ENCODE assay signal across 31 cellular contexts in the genomic region with DNA sequence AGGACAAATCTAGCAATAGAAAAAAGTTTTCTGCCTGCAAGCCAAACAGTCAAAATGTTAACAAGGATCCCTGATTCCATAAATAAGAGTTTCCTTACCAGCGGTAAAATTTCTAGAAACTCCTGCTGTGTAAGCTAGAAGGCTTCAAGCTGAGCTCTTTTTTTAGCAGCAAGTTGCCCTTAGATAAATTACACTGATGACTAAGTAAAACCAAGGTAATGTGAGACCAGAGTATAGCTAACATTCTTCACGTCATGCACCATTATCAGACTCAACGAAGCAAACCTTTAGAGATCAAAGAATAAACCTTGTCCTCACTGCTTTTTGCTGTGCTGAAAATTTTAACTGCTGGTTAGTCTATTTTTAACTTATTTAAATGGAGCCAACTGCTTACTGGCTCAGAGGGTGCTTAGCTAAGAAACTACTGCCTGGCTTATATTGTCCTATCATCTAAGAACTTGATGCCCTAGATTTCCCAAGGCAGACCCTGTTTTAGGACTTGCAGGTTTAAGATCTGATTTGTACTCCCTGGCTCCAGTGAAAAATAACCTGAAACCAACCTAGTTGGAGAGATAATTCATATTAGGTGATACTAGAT.
DNase-seq lines count a peak whose midpoint lies in the region; ATAC-seq and TF ChIP-seq lines count a peak whose summit lies in the region.
"Had no signal": no experiment of that assay in that cellular context is flagged by ENCODE, and none has a peak within 500 bp of the region (broad histone marks: within the 10 kb centered on the region; RNA-seq: fewer than 3 reads in every experiment).

No MANE protein-coding gene starts in this region.

- ATAC-seq in psoas muscle, result peak; percentile 80 to 93 (median 86)
- ATAC-seq: activated T-cell treated with anti-CD3 and anti-CD28 coated beads, Interleukin-2, amount 50 U/mL, for 72 hours; CD8-positive, alpha-beta T cell; effector memory CD8-positive, alpha-beta T cell; left lobe of liver; naive thymus-derived CD4-positive, alpha-beta T cell; WTC11 had no signal

- intact Hi-C loops in psoas muscle (cut with DNase I) (loop anchor here in 1 of 2 donors (5.0 kb wide), 1 partner anchor 77 kb away; no protein-coding TSS in a partner anchor), posterior cingulate gyrus (cut with DNase I) (no loop called here)

- peak overlapping the region; percentile 48 for H3K27ac ChIP-seq in psoas muscle
- H3K27ac ChIP-seq: heart left ventricle, transverse colon had no signal

- H3K4me3 ChIP-seq in psoas muscle, result peak overlapping the region; percentile 43
- H3K4me3 ChIP-seq: heart left ventricle, MG63, transverse colon had no signal

- no peaks in the 10 kb centered on the region for H3K9me3 ChIP-seq in psoas muscle
- H3K9me3 ChIP-seq: MG63 had no signal

- 13 to 36% (median 16%) methylated on average over 3 of the region's 3 CpGs for WGBS in psoas muscle, 3 donors

- no peaks in the 10 kb centered on the region for H3K36me3 ChIP-seq in psoas muscle (ENCODE audit: insufficient read depth in 1 of 2, low read depth in 1 of 2)
- H3K36me3 ChIP-seq: heart left ventricle, MG63, transverse colon had no signal

- no peak for TF ChIP-seq CTCF in psoas muscle (IDR thresholded peaks at IDR 0.05)

- no peaks in the 10 kb centered on the region for H3K27me3 ChIP-seq in psoas muscle (ENCODE audit: insufficient read depth in 3 of 3, low read length in 2 of 3)
- H3K27me3 ChIP-seq: heart left ventricle, MG63, transverse colon had no signal

- DNase-seq in NCI-H1417 (lab: John Stamatoyannopoulos, UW) (peak in 2 of 3 experiments; percentile 11 to 43), NCI-H1417 treated with DMSO at 0.1 percent for 48 hours (lab: John Stamatoyannopoulos, UW) (no peak), NCI-H2081 treated with DMSO at 0.1 percent for 48 hours (lab: John Stamatoyannopoulos, UW) (peak; percentile 4), brain pericyte (ENCODE audit: low read depth, low spot score) (peak; percentile 53), psoas muscle (no peak), LoVo (ENCODE audit: low spot score) (no peak), posterior cingulate gyrus (no peak), GDM1 (lab: John Stamatoyannopoulos, UW) (no peak)
- DNase-seq: activated CD4-positive, alpha-beta T cell treated with anti-CD3 and anti-CD28 coated beads, Interleukin-2, amount 10 ng/mL, durations not matched to agents 7 days and 5 days; activated naive CD4-positive, alpha-beta T cell treated with Interleukin-2 at 50 U/mL for 16 hours; activated T-cell treated with anti-CD3 and anti-CD28 coated beads, Interleukin-2, amount 50 U/mL, for 72 hours; AML-193; CD8-positive, alpha-beta T cell; cortex of kidney; effector memory CD8-positive, alpha-beta T cell; foreskin fibroblast; GF-D8; heart left ventricle; MG63; naive thymus-derived CD4-positive, alpha-beta T cell; NCI-H1105 treated with DMSO at 0.1 percent for 48 hours; NCI-H2029 treated with DMSO at 0.1 percent for 48 hours; NCI-H510A; occipital lobe; SHP77 treated with DMSO at 0.1 percent for 48 hours; stimulated activated CD4-positive, alpha-beta T cell treated with anti-CD3 and anti-CD28 coated beads, Interleukin-12 subunit alpha, Interleukin-12 subunit beta, amount 100 ng/mL, for 4 hours; stimulated activated CD4-positive, alpha-beta T cell treated with anti-CD3 and anti-CD28 coated beads, Interleukin-4, amount 100 ng/mL, for 1 hour; SW 1271; transverse colon had no signal

- H3K4me1 ChIP-seq in psoas muscle, result no peaks in the 10 kb centered on the region
- H3K4me1 ChIP-seq: transverse colon had no signal

Comparison
In these comparisons a context has a peak if more than half of its experiments do, and no peak if none do; other contexts are left out.
1. DNase-seq: peak in NCI-H1417 (2 of 3), NCI-H2081 treated with DMSO at 0.1 percent for 48 hours (single experiment) and brain pericyte (single experiment); none in NCI-H1417 treated with DMSO at 0.1 percent for 48 hours (single experiment), psoas muscle (0 of 2), LoVo (single experiment), posterior cingulate gyrus (0 of 10) and GDM1 (single experiment).